1 cellular context compared by ENCODE assay signal in genomic region chr2:64018715-64019082, GRCh38.
TF ChIP-seq lines count a peak whose summit lies in the region.

No MANE protein-coding gene starts in this region.

TF ChIP-seq in K562, 482 proteins besides CTCF, POLR2A, EP300 and RAD21 (continued from another document and continues in another):
- TF ChIP-seq ZBTB26 (CRISPR knock-in tag; IDR thresholded peaks at IDR 0.05) (no peak), SMARCB1 (IDR thresholded peaks at IDR 0.05; ENCODE audit: insufficient read length, low read depth) (no peak), PREB (CRISPR knock-in tag; IDR thresholded peaks at IDR 0.05) (no peak), MXD1 (CRISPR knock-in tag; IDR thresholded peaks at IDR 0.05; ENCODE audit: borderline replicate concordance, poor library complexity, severe bottlenecking) (no peak), HMG20B (CRISPR knock-in tag; IDR thresholded peaks at IDR 0.05) (no peak), MEIS2 (IDR thresholded peaks at IDR 0.05; ENCODE audit: partially characterized antibody) (no peak), ARID3B (CRISPR knock-in tag; IDR thresholded peaks at IDR 0.05; ENCODE audit: borderline replicate concordance) (no peak), CLOCK (CRISPR knock-in tag; IDR thresholded peaks at IDR 0.05; ENCODE audit: borderline replicate concordance) (no peak), CHD7 (IDR thresholded peaks at IDR 0.05; ENCODE audit: low read depth, low read length) (no peak), YBX1 (IDR thresholded peaks at IDR 0.05) (no peak), CHD1 (IDR thresholded peaks at IDR 0.05; ENCODE audit: low read length) (peak; percentile 21), KLF6 (CRISPR knock-in tag; IDR thresholded peaks at IDR 0.05; ENCODE audit: borderline replicate concordance) (no peak), SP1 (CRISPR knock-in tag; IDR thresholded peaks at IDR 0.05) (0 out of 2 replicates have a peak, but pooled peaks have one; percentile 22), DACH1 (IDR thresholded peaks at IDR 0.05; ENCODE audit: partially characterized antibody) (peak; percentile 18), KAT2B (IDR thresholded peaks at IDR 0.05; ENCODE audit: low read depth, low read length) (no peak), GTF2B (IDR thresholded peaks at IDR 0.05; ENCODE audit: extremely low read depth, insufficient read length) (no peak), ZSCAN29 (IDR thresholded peaks at IDR 0.05) (no peak), ZNF121 (CRISPR knock-in tag; conservative IDR thresholded peaks at IDR 0.05) (no peak), CCAR2 (IDR thresholded peaks at IDR 0.05; ENCODE audit: low read depth, low read length) (no peak), CHAMP1 (IDR thresholded peaks at IDR 0.05) (no peak), E4F1 (CRISPR knock-in tag; IDR thresholded peaks at IDR 0.05; ENCODE audit: borderline replicate concordance) (no peak), ZC3H8 (IDR thresholded peaks at IDR 0.05) (no peak), EHMT2 (IDR thresholded peaks at IDR 0.05) (no peak), MEF2D (tag; conservative IDR thresholded peaks at IDR 0.05; ENCODE audit: low read depth) (no peak), YY1 (IDR thresholded peaks at IDR 0.05; ENCODE audit: borderline replicate concordance in 1 of 3, control insufficient read depth in 1 of 3, extremely low read depth in 1 of 3, insufficient read depth in 3 of 3, insufficient read length in 1 of 3, insufficient replicate concordance in 2 of 3, low read depth in 1 of 3, low read length in 2 of 3) (peak in 1 of 3 experiments; percentile 8), ZNF699 (CRISPR knock-in tag; IDR thresholded peaks at IDR 0.05; ENCODE audit: insufficient replicate concordance) (no peak), TARDBP (IDR thresholded peaks at IDR 0.05) (no peak)
